ENCODE assay signal across 16 cellular contexts in genomic region chr10:45377321-45377720, GRCh38. TPM values are rescaled to one million over a fixed set of nuclear protein-coding genes. Genes with fewer than 3 reads are reported as not detected.
A peak's percentile ranks its signal among the peaks of the same experiment; 100 is the strongest.
DNase-seq lines count a peak whose midpoint lies in the region; ATAC-seq, FAIRE-seq and TF ChIP-seq lines count a peak whose summit lies in the region.
"Had no signal": no experiment of that assay in that cellular context is flagged by ENCODE, and none has a peak within 500 bp of the region (broad histone marks: within the 10 kb centered on the region; RNA-seq: fewer than 3 reads in every experiment).

No MANE protein-coding gene starts in this region.

- no peak for TF ChIP-seq RAD21 in K562 (CRISPR knock-in tag; conservative IDR thresholded peaks at IDR 0.05 in 1 of 2, IDR thresholded peaks at IDR 0.05 in 1 of 2)

- no peak for TF ChIP-seq POLR2A in K562 (conservative IDR thresholded peaks at IDR 0.05)

- H3K4me1 Mint-ChIP-seq in Calu3 (ENCODE audit: low read depth, unreplicated experiment), result peaks cover 49% of the 10 kb centered on the region
- H3K4me1 Mint-ChIP-seq in stimulated activated naive B cell treated with anti-CD40 and anti-IgM and Interleukin-4, amounts not matched to agents 10 μg/mL and 1 μg/mL and 100 μg/mL, for 72 hours, result peaks cover 50 to 91% of the 10 kb centered on the region in 2 donors

- no peaks in the 10 kb centered on the region for H3K9me1 ChIP-seq in K562 (ENCODE audit: control insufficient read depth, insufficient read depth, low read length)

- peaks cover 33% of the 10 kb centered on the region for H3K36me3 Mint-ChIP-seq in Calu3 (ENCODE audit: insufficient read depth, unreplicated experiment)
- peaks cover 7 to 21% of the 10 kb centered on the region in 2 donors for H3K36me3 Mint-ChIP-seq in stimulated activated naive B cell treated with anti-CD40 and anti-IgM and Interleukin-4, amounts not matched to agents 10 μg/mL and 1 μg/mL and 100 μg/mL, for 72 hours
- H3K36me3 Mint-ChIP-seq: CD8-positive, alpha-beta T cell had no signal

- no peak for DNase-seq in Calu3
- DNase-seq in K562 (ENCODE audit: extremely low read depth in 1 of 4, low spot score in 3 of 4), result no peak
- no peak for DNase-seq in stimulated activated naive B cell treated with anti-CD40 and anti-IgM and Interleukin-4, amounts not matched to agents 10 μg/mL and 1 μg/mL and 100 μg/mL, for 72 hours
- DNase-seq in activated CD8-positive, alpha-beta memory T cell treated with anti-CD3 and anti-CD28 coated beads, Interleukin-2, amount 50 U/mL, for 48 hours, result no peak
- no peak for DNase-seq in NCI-H524 (lab: John Stamatoyannopoulos, UW)
- DNase-seq: ACHN; CD8-positive, alpha-beta T cell; Kasumi-1; NCI-H1105; NCI-H1694 treated with DMSO at 0.1 percent for 48 hours; NCI-H69 had no signal

- H3K79me2 ChIP-seq in OCI-LY1 (ENCODE audit: insufficient read depth, low read length) (peaks cover 62% of the 10 kb centered on the region), K562 (ENCODE audit: control insufficient read depth, insufficient read depth, low read length) (no peaks in the 10 kb centered on the region)

- H3K9me3 ChIP-seq in OCI-LY1 (ENCODE audit: low read length), result no peaks in the 10 kb centered on the region
- no peaks in the 10 kb centered on the region for H3K9me3 ChIP-seq in K562 (replicated peaks; ENCODE audit: control insufficient read depth, insufficient read depth, low read depth, low read length)

- intact Hi-C loops in Calu3 (cut with micrococcal nuclease; ENCODE audit: unreplicated experiment), result loop anchor here (5.0 kb wide), 1 partner anchor 125 kb away; no protein-coding TSS in a partner anchor
- intact Hi-C loops in K562 (cut with micrococcal nuclease), result loop anchor here (5.0 to 10.0 kb wide), 2 partner anchors 35 to 123 kb away; no protein-coding TSS in a partner anchor

- H3K4me1 ChIP-seq in OCI-LY1 (ENCODE audit: insufficient read depth, low read length, severe bottlenecking) (peaks cover 41% of the 10 kb centered on the region), K562 (replicated peaks in 1 of 2; ENCODE audit: control insufficient read depth in 2 of 2, insufficient read depth in 2 of 2, low read length in 2 of 2) (peaks cover 32 to 48% of the 10 kb centered on the region in 2 experiments)

- H3K9me2 ChIP-seq in OCI-LY1 (ENCODE audit: low read depth, low read length), result no peaks in the 10 kb centered on the region

- POLR2A ChIA-PET in K562 (lab: Yijun Ruan, JAX), result interaction anchor here (0.6 to 1.5 kb wide), 2 partner anchors 27 to 33 kb away, joined by 3 read pairs; no protein-coding TSS in a partner anchor

- H3K4me2 ChIP-seq in OCI-LY1 (ENCODE audit: low read length) (peak overlapping the region; percentile 60), K562 (ENCODE audit: insufficient read depth, low read length) (no peak overlapping the region)

- peak overlapping the region; percentile 70 for H3K27ac ChIP-seq in OCI-LY1 (ENCODE audit: low read depth, low read length, poor library complexity, severe bottlenecking)
- no peak overlapping the region for H3K27ac ChIP-seq in K562 (ENCODE audit: extremely low read depth, low read depth, low read length)
- H3K27ac ChIP-seq: RWPE1 had no signal

- FAIRE-seq in K562 (lab: Jason Lieb, UNC), result no peak
- FAIRE-seq: D721Med, H54 had no signal

- H4K20me1 ChIP-seq in OCI-LY1 (ENCODE audit: insufficient read depth, low read length) (0 out of 2 replicates have a peak, but pooled peaks cover 3% of the 10 kb centered on the region), K562 (replicated peaks; ENCODE audit: control insufficient read depth, insufficient read depth, low read length) (no peaks in the 10 kb centered on the region)

- no peaks in the 10 kb centered on the region for H3K27me3 Mint-ChIP-seq in Calu3 (ENCODE audit: unreplicated experiment)
- H3K27me3 Mint-ChIP-seq in stimulated activated naive B cell treated with anti-CD40 and anti-IgM and Interleukin-4, amounts not matched to agents 10 μg/mL and 1 μg/mL and 100 μg/mL, for 72 hours, result no peaks in the 10 kb centered on the region

- TF ChIP-seq EP300 in K562 (IDR thresholded peaks at IDR 0.05; ENCODE audit: low read length), result no peak

- H3K4me3 Mint-ChIP-seq in Calu3 (ENCODE audit: low read depth, unreplicated experiment), result peak overlapping the region; percentile 10
- H3K4me3 Mint-ChIP-seq in stimulated activated naive B cell treated with anti-CD40 and anti-IgM and Interleukin-4, amounts not matched to agents 10 μg/mL and 1 μg/mL and 100 μg/mL, for 72 hours, result peak overlapping the region; percentile 24 to 56
- H3K4me3 Mint-ChIP-seq: CD8-positive, alpha-beta T cell had no signal

- H3K4me3 ChIP-seq in OCI-LY1 (ENCODE audit: low read depth, low read length, poor library complexity, severe bottlenecking) (peak overlapping the region; percentile 53), K562 (no peak overlapping the region)

- no peaks in the 10 kb centered on the region for H3F3A ChIP-seq in OCI-LY1 (ENCODE audit: insufficient read depth, low read length)

- H3K9ac ChIP-seq in OCI-LY1 (ENCODE audit: low read length) (peak overlapping the region; percentile 22; the same call in 1 of the 2 replicates), K562 (ENCODE audit: insufficient read depth in 1 of 2, low read depth in 2 of 2, low read length in 2 of 2) (no peak overlapping the region)

- in situ Hi-C loops in K562 (cut with MboI), result no loop called here

- no peaks in the 10 kb centered on the region for H3K9me3 Mint-ChIP-seq in Calu3 (ENCODE audit: low read depth, unreplicated experiment)
- H3K9me3 Mint-ChIP-seq in stimulated activated naive B cell treated with anti-CD40 and anti-IgM and Interleukin-4, amounts not matched to agents 10 μg/mL and 1 μg/mL and 100 μg/mL, for 72 hours, result no peaks in the 10 kb centered on the region
- H3K9me3 Mint-ChIP-seq: CD8-positive, alpha-beta T cell had no signal

- ATAC-seq in K562 (no peak), HG02840 (IDR thresholded peaks at IDR 0.05; ENCODE audit: low FRiP score, unreplicated experiment) (no peak)
- no peak for ATAC-seq in stimulated activated naive B cell treated with anti-CD40 and anti-IgM and Interleukin-4, amounts not matched to agents 10 μg/mL and 1 μg/mL and 100 μg/mL, for 72 hours (replicated peaks)
- ATAC-seq: CD8-positive, alpha-beta T cell had no signal

- TF ChIP-seq CTCF in Calu3 (IDR thresholded peaks at IDR 0.05; ENCODE audit: unreplicated experiment), result no peak
- TF ChIP-seq CTCF in OCI-LY1 (IDR thresholded peaks at IDR 0.05; ENCODE audit: low read length), result no peak
- TF ChIP-seq CTCF in K562 (IDR thresholded peaks at IDR 0.05 in 2 of 3, conservative IDR thresholded peaks at IDR 0.05 in 1 of 3; ENCODE audit: insufficient read depth in 2 of 3, low read depth in 1 of 3, low read length in 3 of 3), result no peak

- no peaks in the 10 kb centered on the region for H3K27me3 ChIP-seq in OCI-LY1 (ENCODE audit: insufficient read depth, low read length)
- peaks cover 0 to 21% of the 10 kb centered on the region in 2 experiments; a peak in 3 of 5 replicates for H3K27me3 ChIP-seq in K562 (ENCODE audit: control insufficient read depth in 2 of 2, insufficient read depth in 2 of 2, low read length in 2 of 2)

- H2AFZ ChIP-seq in OCI-LY1 (ENCODE audit: low read length) (no peak overlapping the region), K562 (ENCODE audit: low read depth, low read length) (no peak overlapping the region)

- 36% methylated on average over 4 of the region's 4 CpGs for WGBS in K562 (ENCODE audit: insufficient coverage, low coverage, missing lambda C conversion rate)

- H3K27ac Mint-ChIP-seq in Calu3 (ENCODE audit: unreplicated experiment), result peak overlapping the region; percentile 74
- peak overlapping the region; percentile 88 for H3K27ac Mint-ChIP-seq in stimulated activated naive B cell treated with anti-CD40 and anti-IgM and Interleukin-4, amounts not matched to agents 10 μg/mL and 1 μg/mL and 100 μg/mL, for 72 hours
- H3K27ac Mint-ChIP-seq: CD8-positive, alpha-beta T cell had no signal

- CTCF ChIA-PET in Calu3 (lab: Charles Lee), result no interaction called here
- CTCF ChIA-PET in K562 (lab: Yijun Ruan, JAX; ENCODE audit: low intra/inter-chr PET ratio), result no interaction called here

- no TSS peak for BruUV-seq in Calu3 (replicated peaks; lab: Mats Ljungman, UMichigan)
- BruUV-seq in K562 (replicated peaks; lab: Mats Ljungman, UMichigan), result no TSS peak

- H3K36me3 ChIP-seq in OCI-LY1 (ENCODE audit: insufficient read depth, low read length) (peaks cover 80% of the 10 kb centered on the region), K562 (ENCODE audit: control insufficient read depth, insufficient read depth, low read length) (no peaks in the 10 kb centered on the region)

TF ChIP-seq in K562, 482 proteins besides CTCF, POLR2A, EP300 and RAD21 (continues in another document):
- 0 out of 2 replicates have a peak, but pooled peaks have one; percentile 56 for TF ChIP-seq OTX1 (CRISPR knock-in tag; IDR thresholded peaks at IDR 0.05)

RNA-seq across cellular contexts. Expression of gene ALOX5, which starts 3.3 kb away (rescaled TPM):
- total RNA-seq in Calu3 (2022) (44.9 and 57.0 TPM in 2 replicates), K562 (2014; rRNA removed) (1.1 and 1.9 TPM in 2 replicates), K562 (2014; rRNA removed; fragmentation: Illumina TruSeq; extraction: Trizol) (0.51 and 0.73 TPM in 2 replicates), K562 (2015; rRNA removed; fragmentation: Illumina TruSeq; extraction: Trizol) (1.8 and 1.9 TPM in 2 replicates), K562 (2021) (0.92 and 2.0 TPM in 2 replicates)
- 3.5 and 4.3 TPM in 2 replicates for total RNA-seq in K562 (2011; cell fraction: chromatin; rRNA removed; ENCODE audit: low replicate concordance)
- 2.2 and 3.8 TPM in 2 replicates for total RNA-seq in K562 (2011; cell fraction: nucleolus; rRNA removed)
- total RNA-seq in K562 (2011; cell fraction: nucleoplasm; rRNA removed), result 2.5 and 2.6 TPM in 2 replicates
- polyA plus RNA-seq in K562 (2011; rRNA removed) (0.74 and 6.5 TPM in 2 replicates), K562 (2014; fragmentation: Illumina TruSeq; extraction: Trizol) (1.4 and 1.5 TPM in 2 replicates), K562 (2014; fragmentation: Nextera tagmentation; extraction: Ambion mirVana) (under 1 TPM; 0.10 to 0.13 TPM), K562 (2014; rRNA removed) (1.6 and 2.4 TPM in 2 replicates)
- polyA plus RNA-seq in K562 (2011; cell fraction: cytosol; rRNA removed), result 0.61 and 3.8 TPM in 2 replicates
- polyA plus RNA-seq in K562 (2011; cell fraction: nucleus; rRNA removed), result 10.6 and 47.2 TPM in 2 replicates
- polyA plus RNA-seq in K562 (2012), result 4.9 and 23.7 TPM in 2 replicates
- polyA minus RNA-seq in K562 (2011; rRNA and poly(A)+ RNA removed), result 0.46 and 3.2 TPM in 2 replicates
- polyA minus RNA-seq in K562 (2011; cell fraction: cytosol; rRNA and poly(A)+ RNA removed), result 2.5 TPM in 1 of 2 replicates, not detected in the other
- 2.0 and 18.2 TPM in 2 replicates for polyA minus RNA-seq in K562 (2011; cell fraction: nucleus; rRNA and poly(A)+ RNA removed)
